12 cellular contexts compared by ENCODE assay signal in genomic region chr11:33620423-33621120, GRCh38.
DNase-seq lines count a peak whose midpoint lies in the region; ATAC-seq and TF ChIP-seq lines count a peak whose summit lies in the region.
"Had no signal": no experiment of that assay in that cellular context is flagged by ENCODE, and none has a peak within 500 bp of the region (broad histone marks: within the 10 kb centered on the region; RNA-seq: fewer than 3 reads in every experiment).

No MANE protein-coding gene starts in this region.

- DNase-seq in left cardiac atrium (no peak), Right ventricle myocardium inferior (ENCODE audit: missing footprints) (no peak), astrocyte of the spinal cord (ENCODE audit: low read depth, low spot score) (peak; percentile 84), foreskin fibroblast (peak; percentile 37 to 66), thyroid gland (peak; percentile 47 to 49), omental fat pad (ENCODE audit: low spot score) (no peak), T-helper 9 cell (no peak), NCI-H82 treated with DMSO at 0.1 percent for 48 hours (lab: John Stamatoyannopoulos, UW; ENCODE audit: unreplicated experiment) (no peak)
- DNase-seq: ACHN; effector memory CD8-positive, alpha-beta T cell; naive B cell; SHP77 had no signal

- TF ChIP-seq POLR2A in thyroid gland (IDR thresholded peaks at IDR 0.05) = no peak

- H3K27me3 ChIP-seq in thyroid gland = no peaks in the 10 kb centered on the region

- intact Hi-C loops in left cardiac atrium (cut with DNase I) = no loop called here
- intact Hi-C loops in Right ventricle myocardium inferior (cut with DNase I) = no loop called here
- intact Hi-C loops in thyroid gland (cut with DNase I) = no loop called here

- peaks cover 3 to 27% of the 10 kb centered on the region in 2 donors for H3K4me1 ChIP-seq in thyroid gland

- H3K4me3 ChIP-seq in astrocyte of the spinal cord (ENCODE audit: low read depth, low read length) (no peak overlapping the region), foreskin fibroblast (ENCODE audit: low read depth in 1 of 2, low read length in 2 of 2) (no peak overlapping the region), thyroid gland (replicated peaks in 1 of 3) (no peak overlapping the region)

- peak overlapping the region in 2 of 3 donors; percentile 12 to 63 for H3K27ac ChIP-seq in thyroid gland

- 40 to 44% methylated on average over 6 of the region's 6 CpGs for whole genome bisulfite sequencing in thyroid gland, 2 donors

- H3K9me3 ChIP-seq in thyroid gland = no peaks in the 10 kb centered on the region

- in situ Hi-C loops in astrocyte of the spinal cord (cut with HindIII; ENCODE audit: low sequenced_read_pairs) = no loop called here

- H3K36me3 ChIP-seq in thyroid gland = no peaks in the 10 kb centered on the region

- ATAC-seq in left cardiac atrium (peak; percentile 12 to 59), Right ventricle myocardium inferior (no peak), omental fat pad (ENCODE audit: low FRiP score) (no peak)
- ATAC-seq: effector memory CD8-positive, alpha-beta T cell had no signal

- TF ChIP-seq CTCF in astrocyte of the spinal cord (IDR thresholded peaks at IDR 0.05; ENCODE audit: low read depth, low read length) = no peak
- TF ChIP-seq CTCF in foreskin fibroblast (IDR thresholded peaks at IDR 0.05; ENCODE audit: low read depth, low read length) = no peak
- TF ChIP-seq CTCF in thyroid gland (IDR thresholded peaks at IDR 0.05) = no peak
- no peak for TF ChIP-seq CTCF in omental fat pad (IDR thresholded peaks at IDR 0.05)

Comparison
In these comparisons a context has a peak if more than half of its experiments do, and no peak if none do; other contexts are left out.
1. ATAC-seq: peak in left cardiac atrium (2 of 2); none in Right ventricle myocardium inferior (single experiment) and omental fat pad (single experiment).
2. DNase-seq: peak in astrocyte of the spinal cord (single experiment), foreskin fibroblast (2 of 2) and thyroid gland (2 of 2); none in left cardiac atrium (single experiment), Right ventricle myocardium inferior (single experiment), omental fat pad (single experiment), T-helper 9 cell (single experiment) and NCI-H82 treated with DMSO at 0.1 percent for 48 hours (single experiment).